8 cellular contexts compared by ENCODE assay signal in genomic region chr15:35648941-35649340, GRCh38.
"Had no signal": no experiment of that assay in that cellular context is flagged by ENCODE, and none has a peak within 500 bp of the region (broad histone marks: within the 10 kb centered on the region; RNA-seq: fewer than 3 reads in every experiment).

No MANE protein-coding gene starts in this region.

- H3K27ac ChIP-seq: GM23248 had no signal

- H3K4me1 ChIP-seq: HAP-1 had no signal

- ATAC-seq: HCT116 had no signal

- H3K36me3 ChIP-seq: HAP-1 had no signal

- H3K9me3 Mint-ChIP-seq: H9, HFFc6 had no signal

- H3K9ac ChIP-seq: GM23248 had no signal

- H3K4me3 Mint-ChIP-seq: H9, HFFc6 had no signal

- H3K9me3 ChIP-seq: HAP-1 had no signal

- H2AFZ ChIP-seq: GM23248 had no signal

- H3K4me3 ChIP-seq: GM23248, HAP-1 had no signal

- H3K27ac Mint-ChIP-seq: H9, HFFc6 had no signal

- DNase-seq: GM23248, GOT3, H7, H9, HCEC 1CT, HFFc6 had no signal
